1 cellular context compared by ENCODE assay signal in genomic region chr2:145800201-145801091, GRCh38.
TF ChIP-seq lines count a peak whose summit lies in the region.

No MANE protein-coding gene starts in this region.

TF ChIP-seq in HepG2, 621 proteins besides CTCF, POLR2A, EP300 and RAD21 (continued from another document and continues in another):
- TF ChIP-seq PRDM10 (CRISPR knock-in tag; IDR thresholded peaks at IDR 0.05; ENCODE audit: low read depth) (peak; percentile 73; the same call in 1 of the 2 replicates), FOXA1 (IDR thresholded peaks at IDR 0.05) (peak; percentile 83), FOXA1 (CRISPR knock-in tag; IDR thresholded peaks at IDR 0.05) (peak; percentile 97), ZFP1 (CRISPR knock-in tag; IDR thresholded peaks at IDR 0.05) (peak; percentile 95), KLF12 (CRISPR knock-in tag; IDR thresholded peaks at IDR 0.05; ENCODE audit: borderline replicate concordance) (peak; percentile 65; the same call in 1 of the 2 replicates), ZNF652 (CRISPR knock-in tag; IDR thresholded peaks at IDR 0.05; ENCODE audit: borderline replicate concordance, low read depth) (peak; percentile 62; the same call in 1 of the 2 replicates), ZNF546 (CRISPR knock-in tag; conservative IDR thresholded peaks at IDR 0.05) (peak; percentile 74; the same call in 1 of the 2 replicates), KDM6A (CRISPR knock-in tag; IDR thresholded peaks at IDR 0.05; ENCODE audit: low read depth) (peak; percentile 93), HMGA1 (CRISPR knock-in tag; conservative IDR thresholded peaks at IDR 0.05) (no peak), ZNF614 (CRISPR knock-in tag; IDR thresholded peaks at IDR 0.05; ENCODE audit: borderline replicate concordance) (peak; percentile 97), ZNF205 (CRISPR knock-in tag; IDR thresholded peaks at IDR 0.05) (peak; percentile 96), FOXP4 (CRISPR knock-in tag; IDR thresholded peaks at IDR 0.05) (peak; percentile 99), MAF1 (CRISPR knock-in tag; IDR thresholded peaks at IDR 0.05; ENCODE audit: borderline replicate concordance) (no peak; the same call in 1 of the 2 replicates), ZNF605 (CRISPR knock-in tag; IDR thresholded peaks at IDR 0.05) (peak; percentile 66; the same call in 1 of the 2 replicates), SOX13 (IDR thresholded peaks at IDR 0.05) (peak; percentile 92), SOX13 (CRISPR knock-in tag; conservative IDR thresholded peaks at IDR 0.05 in 1 of 2, IDR thresholded peaks at IDR 0.05 in 1 of 2) (peak in 1 of 2 experiments; percentile 98; a peak in 2 of 4 replicates), ATF7 (IDR thresholded peaks at IDR 0.05) (peak; percentile 46), ATF7 (CRISPR knock-in tag; IDR thresholded peaks at IDR 0.05) (peak; percentile 50; the same call in 1 of the 2 replicates), ARHGAP35 (CRISPR knock-in tag; IDR thresholded peaks at IDR 0.05; ENCODE audit: borderline replicate concordance) (0 out of 2 replicates have a peak, but pooled peaks have one; percentile 75), LCORL (IDR thresholded peaks at IDR 0.05) (peak; percentile 97), LCORL (CRISPR knock-in tag; IDR thresholded peaks at IDR 0.05) (peak; percentile 89; the same call in 1 of the 2 replicates), ZNF781 (CRISPR knock-in tag; IDR thresholded peaks at IDR 0.05; ENCODE audit: borderline replicate concordance, not compliant biosample characterization) (peak; percentile 61), MED1 (CRISPR knock-in tag; IDR thresholded peaks at IDR 0.05) (peak; percentile 99), THAP11 (CRISPR knock-in tag; IDR thresholded peaks at IDR 0.05) (peak; percentile 87), CREM (IDR thresholded peaks at IDR 0.05) (peak; percentile 96), CREM (CRISPR knock-in tag; IDR thresholded peaks at IDR 0.05) (no peak), BCL6 (CRISPR knock-in tag; IDR thresholded peaks at IDR 0.05) (peak; percentile 100), ZBTB43 (CRISPR knock-in tag; conservative IDR thresholded peaks at IDR 0.05) (peak; percentile 97), RERE (CRISPR knock-in tag; IDR thresholded peaks at IDR 0.05; ENCODE audit: low read depth) (peak; percentile 94), ZNF232 (CRISPR knock-in tag; IDR thresholded peaks at IDR 0.05; ENCODE audit: borderline replicate concordance) (peak; percentile 64; the same call in 1 of the 2 replicates), ZNF563 (CRISPR knock-in tag; IDR thresholded peaks at IDR 0.05) (no peak), GATAD2A (CRISPR knock-in tag; IDR thresholded peaks at IDR 0.05) (peak; percentile 100), SIX1 (CRISPR knock-in tag; IDR thresholded peaks at IDR 0.05; ENCODE audit: borderline replicate concordance) (peak; percentile 83; the same call in 1 of the 2 replicates), ZNF670 (CRISPR knock-in tag; IDR thresholded peaks at IDR 0.05; ENCODE audit: borderline replicate concordance) (no peak), NCOA1 (CRISPR knock-in tag; IDR thresholded peaks at IDR 0.05) (peak; percentile 90; the same call in 1 of the 2 replicates), FOXA3 (CRISPR knock-in tag; IDR thresholded peaks at IDR 0.05) (peak; percentile 99), ZFP36L1 (CRISPR knock-in tag; IDR thresholded peaks at IDR 0.05) (peak; percentile 31; the same call in 1 of the 2 replicates), GATA4 (IDR thresholded peaks at IDR 0.05; ENCODE audit: borderline replicate concordance, low read depth) (peak; percentile 89; the same call in 1 of the 2 replicates), ZKSCAN1 (IDR thresholded peaks at IDR 0.05; ENCODE audit: low read length) (peak; percentile 97), KLF16 (CRISPR knock-in tag; IDR thresholded peaks at IDR 0.05) (peak in 1 of 2 experiments; percentile 96; a peak in 2 of 4 replicates), SNAPC5 (CRISPR knock-in tag; IDR thresholded peaks at IDR 0.05; ENCODE audit: borderline replicate concordance) (no peak), DDIT3 (CRISPR knock-in tag; IDR thresholded peaks at IDR 0.05) (peak; percentile 65; the same call in 1 of the 2 replicates), BHLHE40 (IDR thresholded peaks at IDR 0.05; ENCODE audit: low read length) (peak; percentile 67), CREB3 (CRISPR knock-in tag; IDR thresholded peaks at IDR 0.05) (no peak), ZNF44 (CRISPR knock-in tag; IDR thresholded peaks at IDR 0.05) (peak; percentile 74; the same call in 1 of the 2 replicates), CBX2 (IDR thresholded peaks at IDR 0.05; ENCODE audit: low read depth, low read length) (no peak), CBX2 (CRISPR knock-in tag; IDR thresholded peaks at IDR 0.05; ENCODE audit: low read depth) (peak; percentile 57), ZNF7 (CRISPR knock-in tag; IDR thresholded peaks at IDR 0.05) (peak; percentile 90), NCOR1 (IDR thresholded peaks at IDR 0.05; ENCODE audit: borderline replicate concordance, low read length) (peak; percentile 98), ZHX1 (CRISPR knock-in tag; IDR thresholded peaks at IDR 0.05; ENCODE audit: low read depth) (no peak; the same call in 1 of the 2 replicates), MBNL3 (CRISPR knock-in tag; conservative IDR thresholded peaks at IDR 0.05) (no peak), NPAS2 (CRISPR knock-in tag; IDR thresholded peaks at IDR 0.05; ENCODE audit: borderline replicate concordance) (no peak), SOX5 (CRISPR knock-in tag; IDR thresholded peaks at IDR 0.05; ENCODE audit: borderline replicate concordance) (peak; percentile 98), ZNF773 (CRISPR knock-in tag; IDR thresholded peaks at IDR 0.05; ENCODE audit: borderline replicate concordance) (no peak)
